ENCODE assay signal across 7 cellular contexts in the genomic region with DNA sequence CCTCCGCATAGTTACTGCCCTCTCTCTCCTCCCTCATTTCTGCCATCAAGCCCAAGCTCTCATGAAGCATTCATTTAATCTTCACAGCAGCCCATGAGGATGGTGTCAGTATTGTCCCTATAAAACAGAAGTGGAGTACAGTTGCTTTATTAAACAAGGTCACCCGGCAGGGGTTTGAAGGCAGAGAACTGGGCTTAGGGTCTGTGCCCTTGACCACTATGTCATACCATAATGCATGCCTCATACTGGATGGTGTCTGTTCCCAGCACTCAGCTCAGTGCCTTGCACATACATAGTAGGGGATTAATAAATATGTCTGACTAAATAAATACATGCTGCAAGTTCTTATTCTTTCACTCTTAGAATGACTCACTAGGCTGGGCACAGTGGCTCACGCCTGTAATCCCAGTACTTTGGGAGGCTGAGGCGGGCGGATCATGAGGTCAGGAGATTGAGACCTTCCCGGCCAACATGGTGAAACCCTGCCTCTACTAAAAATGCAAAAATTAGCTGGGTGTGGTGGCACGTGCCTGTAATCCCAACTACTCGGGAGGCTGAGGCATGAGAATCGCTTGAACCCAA. TPM values are rescaled to one million over a fixed set of nuclear protein-coding genes. Genes with fewer than 3 reads are reported as not detected.
A peak's percentile ranks its signal among the peaks of the same experiment; 100 is the strongest.
DNase-seq lines count a peak whose midpoint lies in the region; ATAC-seq and TF ChIP-seq lines count a peak whose summit lies in the region.
"Not testable (repeated sequence)": the region's sequence is repeated elsewhere in the genome, so short reads cannot be mapped to it uniquely, and the experiment has no call there.

No MANE protein-coding gene starts in this region.

- not testable (repeated sequence) for H3K36me3 Mint-ChIP-seq in activated naive CD8-positive, alpha-beta T cell treated with anti-CD3 and anti-CD28 coated beads, Interleukin-2, amount 10 ng/mL, durations not matched to agents 7 days and 5 days

- peak; percentile 24 for ATAC-seq in GM18873 (IDR thresholded peaks at IDR 0.05; ENCODE audit: low FRiP score, unreplicated experiment)
- ATAC-seq in HG02571 (IDR thresholded peaks at IDR 0.05; ENCODE audit: unreplicated experiment): peak; percentile 35
- peak; percentile 34 for ATAC-seq in HG03469 (IDR thresholded peaks at IDR 0.05; ENCODE audit: unreplicated experiment)
- peak; percentile 33 for ATAC-seq in activated naive CD8-positive, alpha-beta T cell treated with anti-CD3 and anti-CD28 coated beads, Interleukin-2, amount 10 ng/mL, durations not matched to agents 7 days and 5 days (ENCODE audit: low read depth)

- POLR2A ChIA-PET in activated naive CD8-positive, alpha-beta T cell treated with anti-CD3 and anti-CD28 coated beads, Interleukin-2, amount 10 ng/mL, durations not matched to agents 7 days and 5 days (lab: Charles Lee): interaction anchor here (0.6 to 6.1 kb wide), 14 partner anchors 8 to 137 kb away, joined by 3 to 130 read pairs (median 8); a partner anchor contains a TSS

- H3K36me3 ChIP-seq in SK-N-MC (ENCODE audit: insufficient read depth, low read length); neutrophil: not testable (repeated sequence)

- H3K9ac ChIP-seq in SK-N-MC (ENCODE audit: insufficient read length): not testable (repeated sequence)

- H3K27me3 Mint-ChIP-seq in activated naive CD8-positive, alpha-beta T cell treated with anti-CD3 and anti-CD28 coated beads, Interleukin-2, amount 10 ng/mL, durations not matched to agents 7 days and 5 days: not testable (repeated sequence)

- H3K9me3 Mint-ChIP-seq in activated naive CD8-positive, alpha-beta T cell treated with anti-CD3 and anti-CD28 coated beads, Interleukin-2, amount 10 ng/mL, durations not matched to agents 7 days and 5 days: not testable (repeated sequence)

- H3K4me3 ChIP-seq in SK-N-MC: peak overlapping the region; percentile 41
- H3K4me3 ChIP-seq in neutrophil (ENCODE audit: low read depth in 1 of 2, low read length in 1 of 2): peak overlapping the region; percentile 41 to 51

- H3K27ac ChIP-seq in SK-N-MC: peak overlapping the region; percentile 40; the same call in 1 of the 2 replicates
- H3K27ac ChIP-seq in neutrophil: peak overlapping the region; percentile 99

- H3K4me1 ChIP-seq in neutrophil (ENCODE audit: control insufficient read depth in 1 of 2, insufficient read depth in 1 of 2, low read depth in 1 of 2, low read length in 1 of 2): peaks cover 59 to 66% of the 10 kb centered on the region in 2 experiments

- H3K9me3 ChIP-seq in SK-N-MC (ENCODE audit: low read depth, low read length); neutrophil: not testable (repeated sequence)

- TF ChIP-seq CTCF in neutrophil (IDR thresholded peaks at IDR 0.05): not testable (repeated sequence)

- not testable (repeated sequence) for H3K27me3 ChIP-seq in neutrophil

- DNase-seq in SK-N-MC (ENCODE audit: low read depth, low spot score); activated naive CD8-positive, alpha-beta T cell treated with anti-CD3 and anti-CD28 coated beads, Interleukin-2, amount 10 ng/mL, durations not matched to agents 7 days and 5 days: not testable (repeated sequence)
- DNase-seq in glomerular visceral epithelial cell (ENCODE audit: extremely low spot score): peak; percentile 48

- H3K27ac Mint-ChIP-seq in activated naive CD8-positive, alpha-beta T cell treated with anti-CD3 and anti-CD28 coated beads, Interleukin-2, amount 10 ng/mL, durations not matched to agents 7 days and 5 days: peak overlapping the region; percentile 93

- H3K4me1 Mint-ChIP-seq in activated naive CD8-positive, alpha-beta T cell treated with anti-CD3 and anti-CD28 coated beads, Interleukin-2, amount 10 ng/mL, durations not matched to agents 7 days and 5 days: peaks cover 39% of the 10 kb centered on the region

- H3K4me3 Mint-ChIP-seq in activated naive CD8-positive, alpha-beta T cell treated with anti-CD3 and anti-CD28 coated beads, Interleukin-2, amount 10 ng/mL, durations not matched to agents 7 days and 5 days: peak overlapping the region; percentile 88

RNA-seq across cellular contexts. Expression of a gene that starts 12.8 kb away (rescaled TPM):
- 10 to 100 TPM; 35.6 TPM for total RNA-seq in activated naive CD8-positive, alpha-beta T cell treated with anti-CD3 and anti-CD28 coated beads, Interleukin-2, amount 10 ng/mL, durations not matched to agents 7 days and 5 days

RNA-seq across cellular contexts. Expression of a gene that starts 19.6 kb away (rescaled TPM):
- 10 to 100 TPM; 97.1 to 99.1 TPM for total RNA-seq in activated naive CD8-positive, alpha-beta T cell treated with anti-CD3 and anti-CD28 coated beads, Interleukin-2, amount 10 ng/mL, durations not matched to agents 7 days and 5 days
